ENCODE assay signal across 9 cellular contexts in genomic region chr5:18305288-18305899, GRCh38.
DNase-seq lines count a peak whose midpoint lies in the region; ATAC-seq and TF ChIP-seq lines count a peak whose summit lies in the region.
"Had no signal": no experiment of that assay in that cellular context is flagged by ENCODE, and none has a peak within 500 bp of the region (broad histone marks: within the 10 kb centered on the region; RNA-seq: fewer than 3 reads in every experiment).

No MANE protein-coding gene starts in this region.

- in situ Hi-C loops in SK-MEL-5 (cut with HindIII; ENCODE audit: low pct_unique_long_range_greater_than_20kb, low sequenced_read_pairs): no loop called here

- no peaks in the 10 kb centered on the region for H3K27me3 Mint-ChIP-seq in stimulated activated memory B cell treated with anti-CD40 and anti-IgM and Interleukin-4, amounts not matched to agents 10 μg/mL and 1 μg/mL and 100 μg/mL, for 72 hours
- H3K27me3 Mint-ChIP-seq in activated T-helper 2 cell treated with anti-CD3 and anti-CD28 coated beads, Interferon-gamma antibody, Interleukin-2, Interleukin-4, amounts not matched to agents 10 μg/mL and 5 μg/mL and 100 μg/mL, durations not matched to agents 14 hours and 24 hours and 36 hours (ENCODE audit: low read depth): no peaks in the 10 kb centered on the region

- H3K4me1 ChIP-seq in foreskin keratinocyte: no peaks in the 10 kb centered on the region
- H3K4me1 ChIP-seq: SJSA1 had no signal

- no peaks in the 10 kb centered on the region for H3K27me3 ChIP-seq in foreskin keratinocyte
- H3K27me3 ChIP-seq: SJSA1 had no signal

- DNase-seq in DMS53 (lab: John Stamatoyannopoulos, UW): peak; percentile 69
- peak; percentile 31 for DNase-seq in HuH-7.5 (ENCODE audit: low spot score)
- peak; percentile 74 for DNase-seq in SK-MEL-5 (ENCODE audit: low read depth, low spot score)
- no peak for DNase-seq in foreskin keratinocyte
- DNase-seq in NCI-H1048 (lab: John Stamatoyannopoulos, UW): no peak
- DNase-seq in activated T-helper 2 cell treated with anti-CD3 and anti-CD28 coated beads, Interferon-gamma antibody, Interleukin-2, Interleukin-4, amounts not matched to agents 10 μg/mL and 5 μg/mL and 100 μg/mL, durations not matched to agents 14 hours and 24 hours and 36 hours (ENCODE audit: low spot score): no peak

- intact Hi-C loops in activated T-helper 2 cell treated with anti-CD3 and anti-CD28 coated beads, Interferon-gamma antibody, Interleukin-2, Interleukin-4, amounts not matched to agents 10 μg/mL and 5 μg/mL and 100 μg/mL, durations not matched to agents 14 hours and 24 hours and 36 hours (cut with micrococcal nuclease): no loop called here

- H3K27ac Mint-ChIP-seq in stimulated activated memory B cell treated with anti-CD40 and anti-IgM and Interleukin-4, amounts not matched to agents 10 μg/mL and 1 μg/mL and 100 μg/mL, for 72 hours: no peak overlapping the region
- no peak overlapping the region for H3K27ac Mint-ChIP-seq in activated T-helper 2 cell treated with anti-CD3 and anti-CD28 coated beads, Interferon-gamma antibody, Interleukin-2, Interleukin-4, amounts not matched to agents 10 μg/mL and 5 μg/mL and 100 μg/mL, durations not matched to agents 14 hours and 24 hours and 36 hours

- H3K9me3 Mint-ChIP-seq in stimulated activated memory B cell treated with anti-CD40 and anti-IgM and Interleukin-4, amounts not matched to agents 10 μg/mL and 1 μg/mL and 100 μg/mL, for 72 hours: no peaks in the 10 kb centered on the region
- H3K9me3 Mint-ChIP-seq in activated T-helper 2 cell treated with anti-CD3 and anti-CD28 coated beads, Interferon-gamma antibody, Interleukin-2, Interleukin-4, amounts not matched to agents 10 μg/mL and 5 μg/mL and 100 μg/mL, durations not matched to agents 14 hours and 24 hours and 36 hours: no peaks in the 10 kb centered on the region

- peak; percentile 82 for TF ChIP-seq CTCF in foreskin keratinocyte (conservative IDR thresholded peaks at IDR 0.05)

- H3K4me3 Mint-ChIP-seq in stimulated activated memory B cell treated with anti-CD40 and anti-IgM and Interleukin-4, amounts not matched to agents 10 μg/mL and 1 μg/mL and 100 μg/mL, for 72 hours: no peak overlapping the region
- H3K4me3 Mint-ChIP-seq in activated T-helper 2 cell treated with anti-CD3 and anti-CD28 coated beads, Interferon-gamma antibody, Interleukin-2, Interleukin-4, amounts not matched to agents 10 μg/mL and 5 μg/mL and 100 μg/mL, durations not matched to agents 14 hours and 24 hours and 36 hours (ENCODE audit: low read depth): no peak overlapping the region

- no peaks in the 10 kb centered on the region for H3K4me1 Mint-ChIP-seq in stimulated activated memory B cell treated with anti-CD40 and anti-IgM and Interleukin-4, amounts not matched to agents 10 μg/mL and 1 μg/mL and 100 μg/mL, for 72 hours
- no peaks in the 10 kb centered on the region for H3K4me1 Mint-ChIP-seq in activated T-helper 2 cell treated with anti-CD3 and anti-CD28 coated beads, Interferon-gamma antibody, Interleukin-2, Interleukin-4, amounts not matched to agents 10 μg/mL and 5 μg/mL and 100 μg/mL, durations not matched to agents 14 hours and 24 hours and 36 hours (ENCODE audit: low read depth)

- peak; percentile 74 for ATAC-seq in GM19467 (IDR thresholded peaks at IDR 0.05; ENCODE audit: unreplicated experiment)
- ATAC-seq in foreskin keratinocyte: peak; percentile 68
- peak; percentile 64 for ATAC-seq in stimulated activated memory B cell treated with anti-CD40 and anti-IgM and Interleukin-4, amounts not matched to agents 10 μg/mL and 1 μg/mL and 100 μg/mL, for 72 hours

- no peak overlapping the region for H3K27ac ChIP-seq in foreskin keratinocyte
- H3K27ac ChIP-seq: SJSA1 had no signal

- H3K36me3 Mint-ChIP-seq in stimulated activated memory B cell treated with anti-CD40 and anti-IgM and Interleukin-4, amounts not matched to agents 10 μg/mL and 1 μg/mL and 100 μg/mL, for 72 hours: no peaks in the 10 kb centered on the region
- no peaks in the 10 kb centered on the region for H3K36me3 Mint-ChIP-seq in activated T-helper 2 cell treated with anti-CD3 and anti-CD28 coated beads, Interferon-gamma antibody, Interleukin-2, Interleukin-4, amounts not matched to agents 10 μg/mL and 5 μg/mL and 100 μg/mL, durations not matched to agents 14 hours and 24 hours and 36 hours (ENCODE audit: low read depth)

Comparison
In these comparisons a context has a peak if more than half of its experiments do, and no peak if none do; other contexts are left out.
1. DNase-seq: peak in DMS53 (single experiment), HuH-7.5 (single experiment) and SK-MEL-5 (single experiment); none in foreskin keratinocyte (0 of 2), NCI-H1048 (single experiment) and activated T-helper 2 cell treated with anti-CD3 and anti-CD28 coated beads, Interferon-gamma antibody, Interleukin-2, Interleukin-4, amounts not matched to agents 10 μg/mL and 5 μg/mL and 100 μg/mL, durations not matched to agents 14 hours and 24 hours and 36 hours (single experiment).
2. Peak in every context shown above with its lines, with median percentiles within 50 percentile points of each other: ATAC-seq.